ENCODE assay signal across 8 cellular contexts in the genomic region with DNA sequence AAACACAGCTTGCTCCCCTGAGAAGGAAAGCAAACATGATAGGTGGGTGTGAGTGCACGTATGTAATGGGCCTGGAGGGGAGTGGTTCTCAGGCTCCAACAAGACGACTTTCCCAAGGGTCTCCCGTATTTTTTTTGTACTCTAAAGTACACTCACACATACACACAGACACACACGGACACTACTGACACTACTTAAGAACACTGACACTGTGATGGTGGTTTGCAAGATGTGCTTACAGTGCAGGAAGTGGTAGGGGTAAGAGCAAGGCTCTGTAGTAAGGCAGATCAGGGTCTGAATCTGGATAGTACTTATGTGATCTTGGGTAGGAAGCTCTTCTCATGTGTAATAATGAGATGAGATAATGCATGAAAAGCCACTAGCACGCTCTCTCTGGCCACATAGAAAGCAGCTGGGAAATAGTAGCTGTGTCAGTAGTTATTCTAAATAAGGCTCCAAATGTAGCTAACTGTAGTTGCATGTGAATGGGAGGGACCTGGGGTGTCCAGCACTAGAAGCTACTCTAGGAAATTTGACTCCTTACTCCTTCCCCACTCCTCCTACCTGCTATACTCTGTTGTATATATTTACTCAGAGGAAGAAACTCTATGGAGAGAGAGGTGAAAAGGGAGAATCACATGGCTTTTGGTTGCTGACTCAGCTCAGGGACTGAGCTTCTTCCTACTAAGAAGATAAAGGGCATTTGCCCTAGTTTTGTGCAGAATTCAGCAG. TPM values are rescaled to one million over a fixed set of nuclear protein-coding genes. Genes with fewer than 3 reads are reported as not detected.
DNase-seq lines count a peak whose midpoint lies in the region; ATAC-seq and TF ChIP-seq lines count a peak whose summit lies in the region.

No MANE protein-coding gene starts in this region.

- peaks cover 0 to 5% (median 0%) of the 10 kb centered on the region in 3 experiments; a peak in 1 of 7 replicates for H3K36me3 Mint-ChIP-seq in H9 (ENCODE audit: insufficient read depth in 1 of 3, low read depth in 3 of 3)
- no peaks in the 10 kb centered on the region for H3K36me3 Mint-ChIP-seq in T-helper 17 cell (ENCODE audit: low read depth)

- no peaks in the 10 kb centered on the region for H3K79me2 ChIP-seq in H9 (ENCODE audit: insufficient read depth, low read length)

- no peak overlapping the region for H2AK5ac ChIP-seq in H9 (ENCODE audit: insufficient read length, low read length)

- H3K4me1 ChIP-seq in H9 (ENCODE audit: insufficient read depth, low read length): peaks cover 11% of the 10 kb centered on the region

- H2BK5ac ChIP-seq in H9 (ENCODE audit: insufficient read length, low read length): no peak overlapping the region

- H3K9me3 Mint-ChIP-seq in H9: no peaks in the 10 kb centered on the region; a peak in 1 of 5 replicates

- no peak overlapping the region for H3K9ac ChIP-seq in H9 (ENCODE audit: extremely low read depth, insufficient read length, low read length)

- no peaks in the 10 kb centered on the region for H4K20me1 ChIP-seq in H9 (ENCODE audit: control insufficient read depth, insufficient read depth, insufficient read length)

- DNase-seq in CMK (ENCODE audit: low read depth): peak; percentile 52
- DNase-seq in H9: no peak
- no peak for DNase-seq in T-helper 17 cell
- peak; percentile 22 for DNase-seq in kidney glomerular epithelial cell (lab: John Stamatoyannopoulos, UW)
- no peak for DNase-seq in C1 segment of cervical spinal cord (lab: John Stamatoyannopoulos, UW)
- DNase-seq in globus pallidus (ENCODE audit: low spot score): no peak
- no peak for DNase-seq in dedifferentiated amniotic fluid mesenchymal stem cell (ENCODE audit: extremely low spot score)
- no peak for DNase-seq in AG08395 (ENCODE audit: low spot score)

- H3K4me3 Mint-ChIP-seq in H9 (peak overlapping the region in 1 of 2 experiments; percentile 29; a peak in 3 of 5 replicates), T-helper 17 cell (peak overlapping the region; percentile 75)

- H3K27me3 ChIP-seq in H9 (ENCODE audit: insufficient read depth, low read length): no peaks in the 10 kb centered on the region

- H3K14ac ChIP-seq in H9 (ENCODE audit: insufficient read depth, low read length): no peak overlapping the region; the same call in 1 of the 2 replicates

- H3K27me3 Mint-ChIP-seq in H9 (ENCODE audit: low read depth): no peaks in the 10 kb centered on the region
- no peaks in the 10 kb centered on the region for H3K27me3 Mint-ChIP-seq in T-helper 17 cell

- H2BK15ac ChIP-seq in H9 (ENCODE audit: low read depth, low read length): no peak overlapping the region

- H3K27ac Mint-ChIP-seq in H9 (peak overlapping the region in 2 of 3 experiments; percentile 87 to 90; a peak in 5 of 7 replicates), T-helper 17 cell (peak overlapping the region; percentile 76)

- no peaks in the 10 kb centered on the region for H3K23me2 ChIP-seq in H9 (ENCODE audit: insufficient read length, low read depth, low read length, poor library complexity, severe bottlenecking)

- H3K56ac ChIP-seq in H9 (ENCODE audit: insufficient read length, low read depth, low read length): no peak overlapping the region

- H2BK12ac ChIP-seq in H9 (ENCODE audit: insufficient read length, low read depth, low read length): no peak overlapping the region

- no peak overlapping the region for H4K5ac ChIP-seq in H9 (ENCODE audit: insufficient read length, low read depth, low read length)

- H3K23ac ChIP-seq in H9 (ENCODE audit: insufficient read length, low read depth, low read length): no peak overlapping the region

- H2AFZ ChIP-seq in H9 (ENCODE audit: low read length): peak overlapping the region; percentile 82

- WGBS in H9 (ENCODE audit: extremely low coverage, insufficient read length, low lambda C conversion rate): no CpG with 5 or more reads among the region's 5 CpGs

- TF ChIP-seq CTCF in H9 (conservative IDR thresholded peaks at IDR 0.05): no peak

- H3T11ph ChIP-seq in H9 (ENCODE audit: low read length): no peak overlapping the region

- no peak overlapping the region for H3K4ac ChIP-seq in H9 (ENCODE audit: low read depth, low read length)

- H2BK120ac ChIP-seq in H9 (ENCODE audit: low read depth, low read length, poor library complexity, severe bottlenecking): no peak overlapping the region

- no peak overlapping the region for H4K8ac ChIP-seq in H9 (replicated peaks; ENCODE audit: insufficient read length, low read depth, low read length)

- H3K9me3 ChIP-seq in H9 (ENCODE audit: control insufficient read depth, low read depth, low read length): no peaks in the 10 kb centered on the region
- no peaks in the 10 kb centered on the region for H3K9me3 ChIP-seq in T-helper 17 cell (ENCODE audit: control insufficient read depth, low read length, poor library complexity, severe bottlenecking)

- H3K18ac ChIP-seq in H9 (ENCODE audit: insufficient read length, low read depth, low read length): no peak overlapping the region

- ATAC-seq in T-helper 17 cell: peak; percentile 93

- H4K91ac ChIP-seq in H9 (ENCODE audit: insufficient read length, low read depth, low read length): no peak overlapping the region

- peak overlapping the region; percentile 22 for H3K4me2 ChIP-seq in H9 (ENCODE audit: insufficient read depth, insufficient read length, low read length)

- no peak overlapping the region for H3K27ac ChIP-seq in H9 (ENCODE audit: insufficient read length, low read depth, low read length)

- H2BK20ac ChIP-seq in H9 (ENCODE audit: low read depth, low read length, poor library complexity, severe bottlenecking): no peak overlapping the region

- peaks cover 48 to 50% of the 10 kb centered on the region in 2 experiments for H3K4me1 Mint-ChIP-seq in H9
- H3K4me1 Mint-ChIP-seq in T-helper 17 cell: peaks cover 19% of the 10 kb centered on the region

- H3K79me1 ChIP-seq in H9 (ENCODE audit: insufficient read depth, low read depth, low read length, poor library complexity, severe bottlenecking): no peaks in the 10 kb centered on the region

RNA-seq across cellular contexts. Expression of gene ZBTB24, which starts 8.4 kb away (rescaled TPM):
- total RNA-seq in H9 (2021) (25.6 and 27.3 TPM in 2 replicates), T-helper 17 cell (10 to 100 TPM; 14.3 to 15.3 TPM)

RNA-seq across cellular contexts. Expression of gene MICAL1, which starts 35.8 kb away (rescaled TPM):
- total RNA-seq in H9 (2021) (84.9 and 92.9 TPM in 2 replicates), T-helper 17 cell (100 to 1,000 TPM; 136 TPM)

RNA-seq across cellular contexts. Expression of gene SMPD2, which starts 50.8 kb away (rescaled TPM):
- 13.0 and 13.1 TPM in 2 replicates for total RNA-seq in H9 (2021)
- total RNA-seq in T-helper 17 cell: 10 to 100 TPM; 22.9 to 49.5 TPM

RNA-seq across cellular contexts. Expression of gene PPIL6, which starts 50.9 kb away (rescaled TPM):
- total RNA-seq in H9 (2021) (0.26 and 1.0 TPM in 2 replicates), T-helper 17 cell (1 to 10 TPM in 1 of 2 donors, under 1 TPM in 1; 0.83 to 1.6 TPM)

Comparison
In these comparisons a context has a peak if more than half of its experiments do, and no peak if none do; other contexts are left out.
1. DNase-seq: peak in CMK (single experiment) and kidney glomerular epithelial cell (single experiment); none in H9 (single experiment), T-helper 17 cell (0 of 3), C1 segment of cervical spinal cord (0 of 14), globus pallidus (single experiment), dedifferentiated amniotic fluid mesenchymal stem cell (single experiment) and AG08395 (single experiment).